Comparison of ENCODE assay signal across 21 cellular contexts in genomic region chr7:87107949-87108757, GRCh38.
"Had no signal": no experiment of that assay in that cellular context is flagged by ENCODE, and none has a peak within 500 bp of the region (broad histone marks: within the 10 kb centered on the region; RNA-seq: fewer than 3 reads in every experiment).

No MANE protein-coding gene starts in this region.

- H3K4me2 ChIP-seq: hepatocyte had no signal

- H3K27ac Mint-ChIP-seq: dendritic cell treated with granulocyte-macrophage colony-stimulating factor and Interleukin-4, amounts not matched to agents 40 ng/mL and 50 ng/mL, for 4 days; naive thymus-derived CD4-positive, alpha-beta T cell; nephron progenitor cell; stimulated activated memory B cell treated with anti-CD40 and anti-IgM and Interleukin-4, amounts not matched to agents 10 μg/mL and 1 μg/mL and 100 μg/mL, for 72 hours; stimulated activated naive CD8-positive, alpha-beta T cell treated with anti-CD3 and anti-CD28 coated beads, Interleukin-15, Interleukin-2, amounts not matched to agents 100 ng/mL and 50 ng/mL, for 24 hours had no signal

- H2AFZ ChIP-seq: hepatocyte had no signal

- FAIRE-seq: colon, kidney had no signal

- H3K9me3 Mint-ChIP-seq: stimulated activated memory B cell treated with anti-CD40 and anti-IgM and Interleukin-4, amounts not matched to agents 10 μg/mL and 1 μg/mL and 100 μg/mL, for 72 hours; stimulated activated naive CD8-positive, alpha-beta T cell treated with anti-CD3 and anti-CD28 coated beads, Interleukin-15, Interleukin-2, amounts not matched to agents 100 ng/mL and 50 ng/mL, for 24 hours had no signal

- ATAC-seq: left cardiac atrium; lower lobe of right lung; naive thymus-derived CD4-positive, alpha-beta T cell; sciatic nerve; stimulated activated memory B cell treated with anti-CD40 and anti-IgM and Interleukin-4, amounts not matched to agents 10 μg/mL and 1 μg/mL and 100 μg/mL, for 72 hours; upper lobe of right lung had no signal

- H3K4me1 ChIP-seq: left ventricle myocardium inferior, lower lobe of right lung, spleen, tibial artery, upper lobe of right lung had no signal

- H3K4me1 Mint-ChIP-seq: naive thymus-derived CD4-positive, alpha-beta T cell; nephron progenitor cell; stimulated activated memory B cell treated with anti-CD40 and anti-IgM and Interleukin-4, amounts not matched to agents 10 μg/mL and 1 μg/mL and 100 μg/mL, for 72 hours had no signal

- H3K4me3 ChIP-seq: hepatocyte, left ventricle myocardium inferior, lower lobe of right lung, spleen, tibial artery, upper lobe of right lung had no signal

- H3K27ac ChIP-seq: hepatocyte, left ventricle myocardium inferior, lower lobe of right lung, spleen, tibial artery, upper lobe of right lung had no signal

- DNase-seq: foreskin melanocyte; kidney; left cardiac atrium; left ventricle myocardium inferior; lower lobe of right lung; mesenchymal stem cell; naive thymus-derived CD4-positive, alpha-beta T cell; nephron progenitor cell; posterior cingulate gyrus; spleen; stimulated activated CD4-positive, alpha-beta T cell treated with anti-CD3 and anti-CD28 coated beads, Interleukin-15, amount 100 ng/mL, for 24 hours; stimulated activated CD4-positive, alpha-beta T cell treated with anti-CD3 and anti-CD28 coated beads, Interleukin-1b, Interleukin-23, amount 100 ng/mL, for 48 hours; stimulated activated CD4-positive, alpha-beta T cell treated with anti-CD3 and anti-CD28 coated beads, Interleukin-4, amount 100 ng/mL, for 24 hours; tibial artery; upper lobe of right lung had no signal

- H3K27me3 ChIP-seq: hepatocyte, upper lobe of right lung had no signal

- H3K9me3 ChIP-seq: lower lobe of right lung, upper lobe of right lung had no signal

- H3K27me3 Mint-ChIP-seq: dendritic cell treated with granulocyte-macrophage colony-stimulating factor and Interleukin-4, amounts not matched to agents 40 ng/mL and 50 ng/mL, for 4 days had no signal

- H3K36me3 Mint-ChIP-seq: stimulated activated memory B cell treated with anti-CD40 and anti-IgM and Interleukin-4, amounts not matched to agents 10 μg/mL and 1 μg/mL and 100 μg/mL, for 72 hours had no signal

- H3K36me3 ChIP-seq: left ventricle myocardium inferior, lower lobe of right lung, spleen, tibial artery, upper lobe of right lung had no signal

- H3K79me2 ChIP-seq: hepatocyte had no signal

- H3K4me3 Mint-ChIP-seq: dendritic cell treated with granulocyte-macrophage colony-stimulating factor and Interleukin-4, amounts not matched to agents 40 ng/mL and 50 ng/mL, for 4 days; naive thymus-derived CD4-positive, alpha-beta T cell; nephron progenitor cell; stimulated activated memory B cell treated with anti-CD40 and anti-IgM and Interleukin-4, amounts not matched to agents 10 μg/mL and 1 μg/mL and 100 μg/mL, for 72 hours; stimulated activated naive CD8-positive, alpha-beta T cell treated with anti-CD3 and anti-CD28 coated beads, Interleukin-15, Interleukin-2, amounts not matched to agents 100 ng/mL and 50 ng/mL, for 24 hours had no signal
